ENCODE assay signal across 21 cellular contexts in genomic region chr7:100791881-100792666, GRCh38. TPM values are rescaled to one million over a fixed set of nuclear protein-coding genes. Genes with fewer than 3 reads are reported as not detected.
DNase-seq lines count a peak whose midpoint lies in the region; ATAC-seq, FAIRE-seq and TF ChIP-seq lines count a peak whose summit lies in the region.
"Had no signal": no experiment of that assay in that cellular context is flagged by ENCODE, and none has a peak within 500 bp of the region (broad histone marks: within the 10 kb centered on the region; RNA-seq: fewer than 3 reads in every experiment).

No MANE protein-coding gene starts in this region.

- no peak overlapping the region for H3K9ac ChIP-seq in HepG2 (ENCODE audit: insufficient read depth, low read depth, low read length)
- H3K9ac ChIP-seq: GM23248 had no signal

- TF ChIP-seq EP300 in HepG2 (IDR thresholded peaks at IDR 0.05; ENCODE audit: low read depth in 2 of 2, low read length in 2 of 2), result no peak
- no peak for TF ChIP-seq EP300 in HepG2 (CRISPR knock-in tag; IDR thresholded peaks at IDR 0.05; ENCODE audit: borderline replicate concordance)

- no peak for TF ChIP-seq RAD21 in HepG2 (CRISPR knock-in tag; IDR thresholded peaks at IDR 0.05)

- BruUV-seq in HepG2 (replicated peaks; lab: Mats Ljungman, UMichigan), result no TSS peak

- H3K4me2 ChIP-seq in HepG2 (ENCODE audit: low read depth, low read length), result peak overlapping the region; percentile 57

- CTCF ChIA-PET in activated naive CD4-positive, alpha-beta T cell treated with anti-CD3 and anti-CD28 coated beads for 36 hours (lab: Charles Lee), result interaction anchor here (0.7 kb wide), 1 partner anchor 7 kb away, joined by 4 read pairs; no protein-coding TSS in a partner anchor
- CTCF ChIA-PET in HepG2 (lab: Yijun Ruan, JAX; ENCODE audit: low intra/inter-chr PET ratio, low total read pairs), result no interaction called here

- POLR2A ChIA-PET in HepG2 (lab: Yijun Ruan, JAX), result interaction anchor here (0.9 to 1.2 kb wide), 3 partner anchors 9 to 86 kb away, joined by 3 to 7 read pairs (median 3); partner anchors contain the start of gene POP7

- peaks cover 7% of the 10 kb centered on the region for H3K27me3 Mint-ChIP-seq in activated naive CD4-positive, alpha-beta T cell treated with anti-CD3 and anti-CD28 coated beads, Interleukin-2, amount 50 U/mL, for 24 hours
- peaks cover 6% of the 10 kb centered on the region for H3K27me3 Mint-ChIP-seq in activated naive CD4-positive, alpha-beta T cell treated with anti-CD3 and anti-CD28 coated beads for 36 hours (ENCODE audit: low read depth)
- H3K27me3 Mint-ChIP-seq in T-helper 2 cell treated with Interferon-gamma antibody and Interleukin-4, amounts not matched to agents 5 μg/mL and 100 μg/mL, for 36 hours (ENCODE audit: low read depth), result no peaks in the 10 kb centered on the region
- H3K27me3 Mint-ChIP-seq: CD4-positive, CD25-positive, alpha-beta regulatory T cell had no signal

- H3K79me2 ChIP-seq in HepG2 (ENCODE audit: insufficient read depth, low read length), result no peaks in the 10 kb centered on the region

- H2AFZ ChIP-seq in HepG2 (ENCODE audit: low read length), result no peak overlapping the region
- H2AFZ ChIP-seq: GM23248 had no signal

- in situ Hi-C loops in HepG2 (cut with HindIII; ENCODE audit: extremely low pct_ligation_motif_present, low pct_unique_long_range_greater_than_20kb), result loop anchor here (10.0 kb wide), 1 partner anchor 63 kb away; the partner anchor contains the start of gene SLC12A9
- in situ Hi-C loops in brain microvascular endothelial cell (cut with HindIII; ENCODE audit: low pct_ligation_motif_present, low sequenced_read_pairs), result no loop called here

- no peak for TF ChIP-seq POLR2A in HepG2 (IDR thresholded peaks at IDR 0.05; ENCODE audit: insufficient read depth in 1 of 2, low read depth in 2 of 2, low read length in 2 of 2)

- FAIRE-seq in HepG2 (lab: Jason Lieb, UNC), result no peak
- FAIRE-seq: GM19239, RCC 7860 had no signal

- no peaks in the 10 kb centered on the region for H3K36me3 Mint-ChIP-seq in activated naive CD4-positive, alpha-beta T cell treated with anti-CD3 and anti-CD28 coated beads, Interleukin-2, amount 50 U/mL, for 24 hours
- no peaks in the 10 kb centered on the region for H3K36me3 Mint-ChIP-seq in activated naive CD4-positive, alpha-beta T cell treated with anti-CD3 and anti-CD28 coated beads for 36 hours (ENCODE audit: low read depth)
- H3K36me3 Mint-ChIP-seq in T-helper 2 cell treated with Interferon-gamma antibody and Interleukin-4, amounts not matched to agents 5 μg/mL and 100 μg/mL, for 36 hours (ENCODE audit: low read depth), result no peaks in the 10 kb centered on the region
- H3K36me3 Mint-ChIP-seq: CD4-positive, CD25-positive, alpha-beta regulatory T cell; IgD-negative memory B cell had no signal

- TF ChIP-seq CTCF in HepG2 (CRISPR knock-in tag; IDR thresholded peaks at IDR 0.05) (peak; percentile 79), WERI-Rb-1 (IDR thresholded peaks at IDR 0.05; ENCODE audit: low read depth, low read length) (no peak), brain microvascular endothelial cell (IDR thresholded peaks at IDR 0.05; ENCODE audit: low read depth, low read length, missing control alignments) (no peak)

- H3K27ac ChIP-seq in HepG2 (ENCODE audit: extremely low read length, insufficient read depth, low read length), result no peak overlapping the region
- no peak overlapping the region for H3K27ac ChIP-seq in WERI-Rb-1
- H3K27ac ChIP-seq in brain microvascular endothelial cell, result no peak overlapping the region
- H3K27ac ChIP-seq: GM23248 had no signal

- H3K4me1 ChIP-seq in HepG2 (ENCODE audit: insufficient read depth, low read length), result peaks cover 37% of the 10 kb centered on the region

- H3K9me3 ChIP-seq in HepG2 (ENCODE audit: low read length) (no peaks in the 10 kb centered on the region), WERI-Rb-1 (ENCODE audit: severe bottlenecking) (peaks cover 5% of the 10 kb centered on the region)

- H3K36me3 ChIP-seq in HepG2 (replicated peaks in 1 of 2; ENCODE audit: control insufficient read depth in 1 of 2, insufficient read depth in 2 of 2, low read length in 2 of 2), result no peaks in the 10 kb centered on the region
- H3K36me3 ChIP-seq in WERI-Rb-1, result no peaks in the 10 kb centered on the region
- no peaks in the 10 kb centered on the region for H3K36me3 ChIP-seq in brain microvascular endothelial cell (replicated peaks)

- H3K4me3 ChIP-seq in HepG2 (replicated peaks in 1 of 3; ENCODE audit: insufficient read depth in 1 of 3, low read depth in 2 of 3, low read length in 3 of 3) (peak overlapping the region in 1 of 3 experiments; percentile 43; a peak in 1 of 6 replicates), WERI-Rb-1 (ENCODE audit: low read depth, low read length) (no peak overlapping the region), brain microvascular endothelial cell (ENCODE audit: low read depth, low read length) (no peak overlapping the region)
- H3K4me3 ChIP-seq: GM23248 had no signal

- no peak overlapping the region for H3K4me3 Mint-ChIP-seq in activated naive CD4-positive, alpha-beta T cell treated with anti-CD3 and anti-CD28 coated beads, Interleukin-2, amount 50 U/mL, for 24 hours
- no peak overlapping the region for H3K4me3 Mint-ChIP-seq in activated naive CD4-positive, alpha-beta T cell treated with anti-CD3 and anti-CD28 coated beads for 36 hours
- H3K4me3 Mint-ChIP-seq in T-helper 2 cell treated with Interferon-gamma antibody and Interleukin-4, amounts not matched to agents 5 μg/mL and 100 μg/mL, for 36 hours, result no peak overlapping the region
- H3K4me3 Mint-ChIP-seq: CD4-positive, CD25-positive, alpha-beta regulatory T cell had no signal

- intact Hi-C loops in activated naive CD4-positive, alpha-beta T cell treated with anti-CD3 and anti-CD28 coated beads for 36 hours (cut with micrococcal nuclease), result no loop called here
- intact Hi-C loops in HepG2 (cut with micrococcal nuclease; ENCODE audit: unreplicated experiment), result no loop called here

- no peaks in the 10 kb centered on the region for H3K9me3 Mint-ChIP-seq in activated naive CD4-positive, alpha-beta T cell treated with anti-CD3 and anti-CD28 coated beads, Interleukin-2, amount 50 U/mL, for 24 hours
- H3K9me3 Mint-ChIP-seq in activated naive CD4-positive, alpha-beta T cell treated with anti-CD3 and anti-CD28 coated beads for 36 hours, result no peaks in the 10 kb centered on the region
- H3K9me3 Mint-ChIP-seq in T-helper 2 cell treated with Interferon-gamma antibody and Interleukin-4, amounts not matched to agents 5 μg/mL and 100 μg/mL, for 36 hours, result no peaks in the 10 kb centered on the region
- H3K9me3 Mint-ChIP-seq: IgD-negative memory B cell had no signal

- ATAC-seq in HepG2, result peak; percentile 86

- H3K27me3 ChIP-seq in HepG2 (ENCODE audit: control insufficient read depth in 1 of 2, insufficient read depth in 2 of 2, low read length in 2 of 2), result peaks cover 0 to 5% of the 10 kb centered on the region in 2 experiments; a peak in 1 of 5 replicates
- peaks cover 75% of the 10 kb centered on the region for H3K27me3 ChIP-seq in WERI-Rb-1 (ENCODE audit: insufficient read depth, low read depth, severe bottlenecking)
- H3K27me3 ChIP-seq in brain microvascular endothelial cell (replicated peaks), result no peaks in the 10 kb centered on the region

- DNase-seq in activated naive CD4-positive, alpha-beta T cell treated with anti-CD3 and anti-CD28 coated beads for 36 hours, result no peak
- DNase-seq in RPMI7951 (ENCODE audit: low read depth), result peak; percentile 55
- peak; percentile 72 for DNase-seq in HepG2 (ENCODE audit: low spot score)
- no peak for DNase-seq in T-helper 2 cell treated with Interferon-gamma antibody and Interleukin-4, amounts not matched to agents 5 μg/mL and 100 μg/mL, for 36 hours (ENCODE audit: low spot score)
- no peak for DNase-seq in WERI-Rb-1
- DNase-seq in brain microvascular endothelial cell, result no peak
- DNase-seq in UCSD-AML1 (lab: John Stamatoyannopoulos, UW; ENCODE audit: unreplicated experiment), result no peak
- DNase-seq: 8988T; CD4-positive, CD25-positive, alpha-beta regulatory T cell; DMS79 treated with DMSO at 0.1 percent for 48 hours; GDM1; GM23248; MV-4-11; NCI-H1436 treated with DMSO at 0.1 percent for 48 hours; NCI-H2081; NCI-H524; SIG-M5 had no signal

- H3K27ac Mint-ChIP-seq in activated naive CD4-positive, alpha-beta T cell treated with anti-CD3 and anti-CD28 coated beads, Interleukin-2, amount 50 U/mL, for 24 hours, result peak overlapping the region; percentile 2
- H3K27ac Mint-ChIP-seq in activated naive CD4-positive, alpha-beta T cell treated with anti-CD3 and anti-CD28 coated beads for 36 hours, result no peak overlapping the region
- H3K27ac Mint-ChIP-seq in T-helper 2 cell treated with Interferon-gamma antibody and Interleukin-4, amounts not matched to agents 5 μg/mL and 100 μg/mL, for 36 hours, result no peak overlapping the region
- H3K27ac Mint-ChIP-seq: IgD-negative memory B cell had no signal

- H4K20me1 ChIP-seq in HepG2 (ENCODE audit: insufficient read depth, low read length), result no peaks in the 10 kb centered on the region

- no peaks in the 10 kb centered on the region for H3K4me1 Mint-ChIP-seq in activated naive CD4-positive, alpha-beta T cell treated with anti-CD3 and anti-CD28 coated beads, Interleukin-2, amount 50 U/mL, for 24 hours
- no peaks in the 10 kb centered on the region for H3K4me1 Mint-ChIP-seq in activated naive CD4-positive, alpha-beta T cell treated with anti-CD3 and anti-CD28 coated beads for 36 hours (ENCODE audit: low read depth)
- H3K4me1 Mint-ChIP-seq in T-helper 2 cell treated with Interferon-gamma antibody and Interleukin-4, amounts not matched to agents 5 μg/mL and 100 μg/mL, for 36 hours (ENCODE audit: low read depth), result no peaks in the 10 kb centered on the region
- H3K4me1 Mint-ChIP-seq: CD4-positive, CD25-positive, alpha-beta regulatory T cell had no signal

- 34% methylated on average over 17 of the region's 26 CpGs for WGBS in HepG2 (ENCODE audit: low lambda C conversion rate)

RNA-seq across cellular contexts. Expression of gene EPHB4, which starts 35.2 kb away (rescaled TPM):
- total RNA-seq in activated naive CD4-positive, alpha-beta T cell treated with anti-CD3 and anti-CD28 coated beads for 36 hours, result 1 to 10 TPM; 5.9 to 6.0 TPM
- 24.6 and 27.0 TPM in 2 replicates for total RNA-seq in RPMI7951 (2014; rRNA removed; shearing (Covaris generic))
- 43.7 and 69.6 TPM in 2 replicates for total RNA-seq in HepG2 (2016; rRNA removed; fragmentation: Illumina TruSeq; extraction: Trizol)
- 115 and 125 TPM in 2 replicates for total RNA-seq in HepG2 (2016; cell fraction: cytosol; rRNA removed; fragmentation: Illumina TruSeq; extraction: Trizol; ENCODE audit: low read depth)
- 33.6 and 74.6 TPM in 2 replicates for total RNA-seq in HepG2 (2016; cell fraction: insoluble cytoplasmic fraction; rRNA removed; fragmentation: Illumina TruSeq; extraction: Trizol)
- total RNA-seq in HepG2 (2016; cell fraction: membrane; rRNA removed; fragmentation: Illumina TruSeq; extraction: Trizol), result 93.1 and 103 TPM in 2 replicates
- total RNA-seq in HepG2 (2016; cell fraction: nucleus; rRNA removed; fragmentation: Illumina TruSeq; extraction: Trizol), result 48.0 and 55.0 TPM in 2 replicates
- 61.4 and 68.6 TPM in 2 replicates for polyA plus RNA-seq in HepG2 (2011; rRNA removed)
- 64.7 and 70.1 TPM in 2 replicates for polyA plus RNA-seq in HepG2 (2011; cell fraction: cytosol; rRNA removed)
- polyA plus RNA-seq in HepG2 (2011; cell fraction: nucleus; rRNA removed), result 67.4 and 70.1 TPM in 2 replicates
- 41.3 and 63.8 TPM in 2 replicates for polyA plus RNA-seq in HepG2 (2012)
- 21.4 and 23.9 TPM in 2 replicates for polyA plus RNA-seq in HepG2 (2016; cell fraction: cytosol; fragmentation: Illumina TruSeq; extraction: Trizol; ENCODE audit: low read depth)
- 33.0 and 43.1 TPM in 2 replicates for polyA plus RNA-seq in HepG2 (2016; cell fraction: insoluble cytoplasmic fraction; fragmentation: Illumina TruSeq; extraction: Trizol; ENCODE audit: low read depth)
- 52.7 and 65.5 TPM in 2 replicates for polyA plus RNA-seq in HepG2 (2016; cell fraction: membrane; fragmentation: Illumina TruSeq; extraction: Trizol; ENCODE audit: low read depth)
- polyA plus RNA-seq in HepG2 (2016; cell fraction: nucleus; fragmentation: Illumina TruSeq; extraction: Trizol; ENCODE audit: insufficient read depth, low read depth), result 79.2 and 79.8 TPM in 2 replicates
- polyA minus RNA-seq in HepG2 (2011; rRNA and poly(A)+ RNA removed; ENCODE audit: low replicate concordance), result 43.5 and 157 TPM in 2 replicates
- polyA minus RNA-seq in HepG2 (2011; cell fraction: cytosol; rRNA and poly(A)+ RNA removed), result 51.4 and 51.7 TPM in 2 replicates
- polyA minus RNA-seq in HepG2 (2011; cell fraction: nucleus; rRNA and poly(A)+ RNA removed), result 43.1 and 44.5 TPM in 2 replicates
- polyA plus RNA-seq: CD4-positive, CD25-positive, alpha-beta regulatory T cell; IgD-negative memory B cell had no signal

RNA-seq across cellular contexts. Expression of gene ZAN, which starts 58.7 kb away (rescaled TPM):
- total RNA-seq in activated naive CD4-positive, alpha-beta T cell treated with anti-CD3 and anti-CD28 coated beads for 36 hours, result not detected
- not detected in 2 replicates for total RNA-seq in RPMI7951 (2014; rRNA removed; shearing (Covaris generic))
- total RNA-seq in HepG2 (2016; rRNA removed; fragmentation: Illumina TruSeq; extraction: Trizol), result 0.02 and 0.08 TPM in 2 replicates
- total RNA-seq in HepG2 (2016; cell fraction: cytosol; rRNA removed; fragmentation: Illumina TruSeq; extraction: Trizol; ENCODE audit: low read depth), result 0.09 and 0.10 TPM in 2 replicates
- total RNA-seq in HepG2 (2016; cell fraction: insoluble cytoplasmic fraction; rRNA removed; fragmentation: Illumina TruSeq; extraction: Trizol), result 0.04 TPM in 2 replicates
- total RNA-seq in HepG2 (2016; cell fraction: membrane; rRNA removed; fragmentation: Illumina TruSeq; extraction: Trizol), result 0.03 and 0.06 TPM in 2 replicates
- total RNA-seq in HepG2 (2016; cell fraction: nucleus; rRNA removed; fragmentation: Illumina TruSeq; extraction: Trizol), result 0.06 TPM in 2 replicates
- 0.09 and 0.14 TPM in 2 replicates for polyA plus RNA-seq in HepG2 (2011; rRNA removed)
- 0.07 and 0.08 TPM in 2 replicates for polyA plus RNA-seq in HepG2 (2011; cell fraction: cytosol; rRNA removed)
- 0.55 and 0.66 TPM in 2 replicates for polyA plus RNA-seq in HepG2 (2011; cell fraction: nucleus; rRNA removed)
- polyA plus RNA-seq in HepG2 (2012), result 0.13 and 0.23 TPM in 2 replicates
- 0.05 TPM in 2 replicates for polyA plus RNA-seq in HepG2 (2016; cell fraction: cytosol; fragmentation: Illumina TruSeq; extraction: Trizol; ENCODE audit: low read depth)
- 0.05 and 0.12 TPM in 2 replicates for polyA plus RNA-seq in HepG2 (2016; cell fraction: insoluble cytoplasmic fraction; fragmentation: Illumina TruSeq; extraction: Trizol; ENCODE audit: low read depth)
- polyA plus RNA-seq in HepG2 (2016; cell fraction: membrane; fragmentation: Illumina TruSeq; extraction: Trizol; ENCODE audit: low read depth), result 0.07 and 0.08 TPM in 2 replicates
- polyA plus RNA-seq in HepG2 (2016; cell fraction: nucleus; fragmentation: Illumina TruSeq; extraction: Trizol; ENCODE audit: insufficient read depth, low read depth), result 0.44 and 0.63 TPM in 2 replicates
- polyA minus RNA-seq in HepG2 (2011; rRNA and poly(A)+ RNA removed; ENCODE audit: low replicate concordance), result 0.48 TPM in 1 of 2 replicates, not detected in the other
- 0.10 and 0.18 TPM in 2 replicates for polyA minus RNA-seq in HepG2 (2011; cell fraction: cytosol; rRNA and poly(A)+ RNA removed)
- polyA minus RNA-seq in HepG2 (2011; cell fraction: nucleus; rRNA and poly(A)+ RNA removed), result 0.25 and 0.26 TPM in 2 replicates
- total RNA-seq: CD4-positive, CD25-positive, alpha-beta regulatory T cell; GM23248 had no signal
- polyA plus RNA-seq: CD4-positive, CD25-positive, alpha-beta regulatory T cell; GM23248; IgD-negative memory B cell had no signal

Comparison
In these comparisons a context has a peak if more than half of its experiments do, and no peak if none do; other contexts are left out.
1. DNase-seq: peak in RPMI7951 (single experiment) and HepG2 (single experiment); none in activated naive CD4-positive, alpha-beta T cell treated with anti-CD3 and anti-CD28 coated beads for 36 hours (single experiment), T-helper 2 cell treated with Interferon-gamma antibody and Interleukin-4, amounts not matched to agents 5 μg/mL and 100 μg/mL, for 36 hours (single experiment), WERI-Rb-1 (single experiment), brain microvascular endothelial cell (single experiment) and UCSD-AML1 (single experiment).